In the genomic region with DNA sequence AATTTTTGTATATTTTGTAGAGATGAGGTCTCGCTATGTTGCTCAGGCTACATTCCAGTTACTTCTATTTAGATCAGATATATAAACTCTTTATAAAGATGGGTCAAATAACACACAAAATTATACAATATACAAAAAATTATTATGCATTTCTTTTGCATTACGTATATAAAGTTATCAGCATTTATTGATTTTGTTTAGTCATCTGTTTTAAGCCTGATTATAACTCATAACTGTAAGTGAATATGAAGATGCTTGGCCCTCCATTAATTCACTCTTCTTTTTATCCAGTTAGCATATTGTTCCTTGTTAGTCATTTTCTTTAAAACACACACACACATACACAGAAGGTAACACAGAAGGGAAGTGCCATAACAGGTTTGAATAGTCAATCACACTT, we compare ENCODE assay signal across 1 cellular context.
TF ChIP-seq lines count a peak whose summit lies in the region.

No MANE protein-coding gene starts in this region.

TF ChIP-seq in A549, 52 proteins besides CTCF, POLR2A, EP300 and RAD21 (continued from another document):
- TF ChIP-seq ZC3H11A (IDR thresholded peaks at IDR 0.05) (no peak), MAFK (IDR thresholded peaks at IDR 0.05; ENCODE audit: partially characterized antibody) (peak; percentile 66), ZSCAN20 (CRISPR knock-in tag; IDR thresholded peaks at IDR 0.05) (no peak), FOXS1 (CRISPR knock-in tag; IDR thresholded peaks at IDR 0.05) (no peak)
